ENCODE assay signal across 8 cellular contexts in genomic region chr1:186722711-186723309, GRCh38. TPM values are rescaled to one million over a fixed set of nuclear protein-coding genes. Genes with fewer than 3 reads are reported as not detected.
DNase-seq lines count a peak whose midpoint lies in the region; ATAC-seq lines count a peak whose summit lies in the region.

No MANE protein-coding gene starts in this region.

- no peak overlapping the region for H3K27ac Mint-ChIP-seq in activated T-cell treated with anti-CD3 and anti-CD28 coated beads, Interleukin-2, amount 50 U/mL, for 24 hours

- H3K4me1 Mint-ChIP-seq in activated T-cell treated with anti-CD3 and anti-CD28 coated beads, Interleukin-2, amount 50 U/mL, for 24 hours (ENCODE audit: low read depth), result no peaks in the 10 kb centered on the region

- ATAC-seq in HG03575 (IDR thresholded peaks at IDR 0.05; ENCODE audit: extremely low read depth, insufficient number of reproducible peaks, low FRiP score, unreplicated experiment) (peak; percentile 79), aorta (ENCODE audit: low FRiP score) (no peak)

- no peak overlapping the region for H3K4me3 ChIP-seq in aorta (ENCODE audit: low read length in 2 of 2)

- no peak overlapping the region for H3K27ac ChIP-seq in aorta (ENCODE audit: low read depth in 1 of 2, low read length in 2 of 2)

- H3K36me3 Mint-ChIP-seq in activated T-cell treated with anti-CD3 and anti-CD28 coated beads, Interleukin-2, amount 50 U/mL, for 24 hours (ENCODE audit: low read depth), result no peaks in the 10 kb centered on the region

- no peaks in the 10 kb centered on the region for H3K36me3 ChIP-seq in aorta (ENCODE audit: control insufficient read depth in 1 of 2, insufficient read depth in 2 of 2, low read length in 1 of 2)

- H3K27me3 Mint-ChIP-seq in activated T-cell treated with anti-CD3 and anti-CD28 coated beads, Interleukin-2, amount 50 U/mL, for 24 hours, result no peaks in the 10 kb centered on the region

- H3K4me1 ChIP-seq in aorta (ENCODE audit: control insufficient read depth in 1 of 2, insufficient read depth in 2 of 2, low read length in 2 of 2), result no peaks in the 10 kb centered on the region

- WGBS in aorta, 2 donors, result 62 to 67% methylated on average over 3 of the region's 3 CpGs

- no peaks in the 10 kb centered on the region for H3K9me3 ChIP-seq in aorta (ENCODE audit: control insufficient read depth, low read length)

- intact Hi-C loops in aorta (cut with DNase I), result no loop called here

- H3K27me3 ChIP-seq in aorta (ENCODE audit: control insufficient read depth in 1 of 2, insufficient read depth in 2 of 2, low read length in 1 of 2), result no peaks in the 10 kb centered on the region

- peak; percentile 43 for DNase-seq in DMS53 treated with DMSO at 0.1 percent for 48 hours (lab: John Stamatoyannopoulos, UW; ENCODE audit: unreplicated experiment)
- peak; percentile 20 for DNase-seq in GM19240 (ENCODE audit: insufficient read length, low spot score)
- peak; percentile 11 for DNase-seq in SW480 (ENCODE audit: low spot score)
- peak; percentile 11 for DNase-seq in iPS DF 4.7 (ENCODE audit: extremely low read depth, low spot score)
- DNase-seq in NCI-H187 treated with DMSO at 0.1 percent for 48 hours (lab: John Stamatoyannopoulos, UW), result no peak
- DNase-seq in aorta, result no peak
- no peak for DNase-seq in activated T-cell treated with anti-CD3 and anti-CD28 coated beads, Interleukin-2, amount 50 U/mL, for 24 hours

- no peak overlapping the region for H3K4me3 Mint-ChIP-seq in activated T-cell treated with anti-CD3 and anti-CD28 coated beads, Interleukin-2, amount 50 U/mL, for 24 hours

- peaks cover 7% of the 10 kb centered on the region for H3K9me3 Mint-ChIP-seq in activated T-cell treated with anti-CD3 and anti-CD28 coated beads, Interleukin-2, amount 50 U/mL, for 24 hours

RNA-seq across cellular contexts. Expression of gene PTGS2, which starts 42.6 kb away (rescaled TPM):
- total RNA-seq in aorta, result 10 to 100 TPM; 10.3 to 17.0 TPM
- polyA plus RNA-seq in aorta, result 10 to 100 TPM in 1 of 2 donors, 1 to 10 TPM in 1; 2.0 to 10.7 TPM

Comparison
In these comparisons a context has a peak if more than half of its experiments do, and no peak if none do; other contexts are left out.
1. DNase-seq: peak in DMS53 treated with DMSO at 0.1 percent for 48 hours (single experiment), GM19240 (single experiment), SW480 (single experiment) and iPS DF 4.7 (single experiment); none in NCI-H187 treated with DMSO at 0.1 percent for 48 hours (single experiment), aorta (0 of 2) and activated T-cell treated with anti-CD3 and anti-CD28 coated beads, Interleukin-2, amount 50 U/mL, for 24 hours (single experiment).